ENCODE assay signal across 20 cellular contexts in genomic region chr2:160156084-160156483, GRCh38. TPM values are rescaled to one million over a fixed set of nuclear protein-coding genes. Genes with fewer than 3 reads are reported as not detected.
DNase-seq lines count a peak whose midpoint lies in the region; ATAC-seq, FAIRE-seq and TF ChIP-seq lines count a peak whose summit lies in the region.
"Had no signal": no experiment of that assay in that cellular context is flagged by ENCODE, and none has a peak within 500 bp of the region (broad histone marks: within the 10 kb centered on the region; RNA-seq: fewer than 3 reads in every experiment).

No MANE protein-coding gene starts in this region.

- peaks cover 0 to 11% of the 10 kb centered on the region in 2 experiments; a peak in 1 of 5 replicates for H3K27me3 ChIP-seq in HepG2 (ENCODE audit: control insufficient read depth in 1 of 2, insufficient read depth in 2 of 2, low read length in 2 of 2)
- H3K27me3 ChIP-seq: pancreas, SJCRH30 had no signal

- no peak overlapping the region for H3K9ac ChIP-seq in HepG2 (ENCODE audit: insufficient read depth, low read depth, low read length)

- no peak for FAIRE-seq in A549 (lab: Jason Lieb, UNC)
- FAIRE-seq in HepG2 (lab: Jason Lieb, UNC), result no peak
- FAIRE-seq in urothelium cell line (lab: Jason Lieb, UNC), result no peak
- FAIRE-seq: pancreas had no signal

- BruUV-seq in HepG2 (replicated peaks; lab: Mats Ljungman, UMichigan), result no TSS peak

- no peak overlapping the region for H3K4me3 Mint-ChIP-seq in activated naive CD4-positive, alpha-beta T cell treated with anti-CD3 and anti-CD28 coated beads for 36 hours
- H3K4me3 Mint-ChIP-seq: activated naive CD4-positive, alpha-beta T cell treated with anti-CD3 and anti-CD28 coated beads, Interleukin-2, amount 10 ng/mL, durations not matched to agents 7 days and 5 days; CD4-positive, alpha-beta T cell; stimulated activated naive B cell treated with anti-CD40 and anti-IgM and Interleukin-4, amounts not matched to agents 10 μg/mL and 1 μg/mL and 100 μg/mL, for 72 hours had no signal

- TF ChIP-seq POLR2A in A549 (IDR thresholded peaks at IDR 0.05; ENCODE audit: low read length), result no peak
- no peak for TF ChIP-seq POLR2A in HepG2 (IDR thresholded peaks at IDR 0.05; ENCODE audit: insufficient read depth in 1 of 2, low read depth in 2 of 2, low read length in 2 of 2)

- H3K9me3 ChIP-seq in A549, result no peaks in the 10 kb centered on the region
- no peaks in the 10 kb centered on the region for H3K9me3 ChIP-seq in HepG2 (ENCODE audit: low read length)
- H3K9me3 ChIP-seq: pancreas, SJCRH30 had no signal

- peak; percentile 39 to 64; a peak in 2 of 5 replicates for TF ChIP-seq RAD21 in A549 (conservative IDR thresholded peaks at IDR 0.05 in 1 of 2, IDR thresholded peaks at IDR 0.05 in 1 of 2)
- no peak for TF ChIP-seq RAD21 in HepG2 (CRISPR knock-in tag; IDR thresholded peaks at IDR 0.05)

- H3K4me1 ChIP-seq in A549 (peaks cover 13% of the 10 kb centered on the region), HepG2 (ENCODE audit: insufficient read depth, low read length) (no peaks in the 10 kb centered on the region)
- H3K4me1 ChIP-seq: SJCRH30 had no signal

- no peak overlapping the region for H2AFZ ChIP-seq in HepG2 (ENCODE audit: low read length)

- CTCF ChIA-PET in A549 (lab: Yijun Ruan, JAX) (interaction anchor here (1.1 to 1.9 kb wide), 5 partner anchors 9 to 838 kb away, joined by 3 to 5 read pairs (median 4); no protein-coding TSS in a partner anchor), HepG2 (lab: Yijun Ruan, JAX; ENCODE audit: low intra/inter-chr PET ratio, low total read pairs) (no interaction called here)
- CTCF ChIA-PET in activated naive CD4-positive, alpha-beta T cell treated with anti-CD3 and anti-CD28 coated beads for 36 hours (lab: Charles Lee), result no interaction called here

- peak; percentile 47 to 84; a peak in 3 of 6 replicates for ATAC-seq in A549
- ATAC-seq in HepG2, result no peak; the same call in 2 of the 3 replicates
- ATAC-seq in HG03097 (IDR thresholded peaks at IDR 0.05; ENCODE audit: low FRiP score, unreplicated experiment), result no peak
- ATAC-seq: stimulated activated naive B cell treated with anti-CD40 and anti-IgM and Interleukin-4, amounts not matched to agents 10 μg/mL and 1 μg/mL and 100 μg/mL, for 72 hours had no signal

- DNase-seq in A549 (ENCODE audit: low read depth in 1 of 2, low spot score in 1 of 2) (peak; percentile 5 to 43), LHCN-M2 (ENCODE audit: low read depth) (peak; percentile 9), cardiac fibroblast (ENCODE audit: low read depth in 2 of 2) (peak in 1 of 2 donors; percentile 61), HepG2 (ENCODE audit: low spot score) (no peak), urothelium cell line (ENCODE audit: low spot score) (no peak), GM10266 (ENCODE audit: extremely low spot score) (no peak)
- no peak for DNase-seq in activated naive CD4-positive, alpha-beta T cell treated with anti-CD3 and anti-CD28 coated beads for 36 hours
- DNase-seq: ACHN; activated CD4-positive, alpha-beta T cell treated with anti-CD3 and anti-CD28 coated beads for 48 hours; activated naive CD4-positive, alpha-beta T cell treated with anti-CD3 and anti-CD28 coated beads, Interleukin-2, amount 10 ng/mL, durations not matched to agents 7 days and 5 days; activated T-cell treated with anti-CD3 and anti-CD28 coated beads for 4 hours; CD4-positive, alpha-beta T cell; hypothalamus; NCI-H187; NCI-H510A; pancreas; stimulated activated naive B cell treated with anti-CD40 and anti-IgM and Interleukin-4, amounts not matched to agents 10 μg/mL and 1 μg/mL and 100 μg/mL, for 72 hours; T-helper 9 cell had no signal

- H3K36me3 Mint-ChIP-seq in activated naive CD4-positive, alpha-beta T cell treated with anti-CD3 and anti-CD28 coated beads for 36 hours (ENCODE audit: low read depth), result no peaks in the 10 kb centered on the region
- H3K36me3 Mint-ChIP-seq: activated naive CD4-positive, alpha-beta T cell treated with anti-CD3 and anti-CD28 coated beads, Interleukin-2, amount 10 ng/mL, durations not matched to agents 7 days and 5 days; stimulated activated naive B cell treated with anti-CD40 and anti-IgM and Interleukin-4, amounts not matched to agents 10 μg/mL and 1 μg/mL and 100 μg/mL, for 72 hours had no signal

- H3K27ac ChIP-seq in A549, result peak overlapping the region; percentile 18 to 40; a peak in 4 of 6 replicates
- H3K27ac ChIP-seq in HepG2 (ENCODE audit: extremely low read length, insufficient read depth, low read length), result no peak overlapping the region
- H3K27ac ChIP-seq: pancreas, SJCRH30 had no signal

- H3K4me2 ChIP-seq in A549 (no peak overlapping the region), HepG2 (ENCODE audit: low read depth, low read length) (no peak overlapping the region)

- intact Hi-C loops in HepG2 (cut with micrococcal nuclease; ENCODE audit: unreplicated experiment), result no loop called here
- intact Hi-C loops in activated naive CD4-positive, alpha-beta T cell treated with anti-CD3 and anti-CD28 coated beads for 36 hours (cut with micrococcal nuclease), result no loop called here

- POLR2A ChIA-PET in A549 (lab: Yijun Ruan, JAX), result no interaction called here
- POLR2A ChIA-PET in HepG2 (lab: Yijun Ruan, JAX), result no interaction called here

- no peaks in the 10 kb centered on the region for H3K4me1 Mint-ChIP-seq in activated naive CD4-positive, alpha-beta T cell treated with anti-CD3 and anti-CD28 coated beads for 36 hours (ENCODE audit: low read depth)
- H3K4me1 Mint-ChIP-seq: activated naive CD4-positive, alpha-beta T cell treated with anti-CD3 and anti-CD28 coated beads, Interleukin-2, amount 10 ng/mL, durations not matched to agents 7 days and 5 days; stimulated activated naive B cell treated with anti-CD40 and anti-IgM and Interleukin-4, amounts not matched to agents 10 μg/mL and 1 μg/mL and 100 μg/mL, for 72 hours had no signal

- WGBS in A549 (ENCODE audit: missing lambda C conversion rate), result 93% methylated on average over 4 of the region's 4 CpGs
- WGBS in HepG2 (ENCODE audit: low lambda C conversion rate), result 14% methylated on average over 4 of the region's 4 CpGs

- in situ Hi-C loops in HepG2 (cut with HindIII; ENCODE audit: extremely low pct_ligation_motif_present, low pct_unique_long_range_greater_than_20kb), result no loop called here

- no peaks in the 10 kb centered on the region for H4K20me1 ChIP-seq in HepG2 (ENCODE audit: insufficient read depth, low read length)

- peaks cover 3% of the 10 kb centered on the region for H3K9me3 Mint-ChIP-seq in activated naive CD4-positive, alpha-beta T cell treated with anti-CD3 and anti-CD28 coated beads for 36 hours
- H3K9me3 Mint-ChIP-seq: activated naive CD4-positive, alpha-beta T cell treated with anti-CD3 and anti-CD28 coated beads, Interleukin-2, amount 10 ng/mL, durations not matched to agents 7 days and 5 days; CD4-positive, alpha-beta T cell had no signal

- H3K27ac Mint-ChIP-seq in activated naive CD4-positive, alpha-beta T cell treated with anti-CD3 and anti-CD28 coated beads for 36 hours, result no peak overlapping the region
- H3K27ac Mint-ChIP-seq: activated naive CD4-positive, alpha-beta T cell treated with anti-CD3 and anti-CD28 coated beads, Interleukin-2, amount 10 ng/mL, durations not matched to agents 7 days and 5 days; CD4-positive, alpha-beta T cell; stimulated activated naive B cell treated with anti-CD40 and anti-IgM and Interleukin-4, amounts not matched to agents 10 μg/mL and 1 μg/mL and 100 μg/mL, for 72 hours had no signal

- TF ChIP-seq EP300 in A549 (IDR thresholded peaks at IDR 0.05), result no peak
- no peak for TF ChIP-seq EP300 in HepG2 (IDR thresholded peaks at IDR 0.05; ENCODE audit: low read depth in 2 of 2, low read length in 2 of 2)
- TF ChIP-seq EP300 in HepG2 (CRISPR knock-in tag; IDR thresholded peaks at IDR 0.05; ENCODE audit: borderline replicate concordance), result no peak

- H3K27me3 Mint-ChIP-seq in activated naive CD4-positive, alpha-beta T cell treated with anti-CD3 and anti-CD28 coated beads for 36 hours (ENCODE audit: low read depth), result peaks cover 2% of the 10 kb centered on the region
- H3K27me3 Mint-ChIP-seq: activated naive CD4-positive, alpha-beta T cell treated with anti-CD3 and anti-CD28 coated beads, Interleukin-2, amount 10 ng/mL, durations not matched to agents 7 days and 5 days; CD4-positive, alpha-beta T cell had no signal

- TF ChIP-seq CTCF in A549 (IDR thresholded peaks at IDR 0.05) (peak; percentile 21; the same call in 1 of the 3 replicates), cardiac fibroblast (IDR thresholded peaks at IDR 0.05; ENCODE audit: low read depth, low read length) (peak; percentile 10), HepG2 (CRISPR knock-in tag; IDR thresholded peaks at IDR 0.05) (0 out of 2 replicates have a peak, but pooled peaks have one; percentile 11), GM10266 (IDR thresholded peaks at IDR 0.05; ENCODE audit: control insufficient read depth, insufficient read depth, low read depth, missing control alignments) (no peak)

- H3K4me3 ChIP-seq in A549 (no peak overlapping the region), cardiac fibroblast (replicated peaks in 1 of 2; ENCODE audit: low read depth in 2 of 2, low read length in 2 of 2) (no peak overlapping the region), HepG2 (replicated peaks in 1 of 3; ENCODE audit: insufficient read depth in 1 of 3, low read depth in 2 of 3, low read length in 3 of 3) (no peak overlapping the region)
- H3K4me3 ChIP-seq: pancreas, SJCRH30 had no signal

- no peaks in the 10 kb centered on the region for H3K79me2 ChIP-seq in HepG2 (ENCODE audit: insufficient read depth, low read length)

- H3K36me3 ChIP-seq in HepG2 (replicated peaks in 1 of 2; ENCODE audit: control insufficient read depth in 1 of 2, insufficient read depth in 2 of 2, low read length in 2 of 2), result no peaks in the 10 kb centered on the region
- H3K36me3 ChIP-seq: pancreas, SJCRH30 had no signal

RNA-seq across cellular contexts. Expression of gene ITGB6, which starts 44.0 kb away (rescaled TPM):
- polyA plus RNA-seq in A549 (2011; rRNA removed) (4.8 and 5.0 TPM in 2 replicates), A549 (2017; fragmentation: RNase III; extraction: RNeasy Plus Mini Kit Qiagen cat#74134 plus additional on column Dnase treatment) (4.1 to 4.8 TPM (median 4.2 TPM) in 3 replicates), HepG2 (2011; rRNA removed) (not detected in 2 replicates)
- 1.5 and 1.9 TPM in 2 replicates for polyA plus RNA-seq in A549 (2012; cell fraction: cytosol; rRNA removed)
- 4.0 and 5.1 TPM in 2 replicates for polyA plus RNA-seq in A549 (2012; cell fraction: nucleus; rRNA removed)
- polyA minus RNA-seq in A549 (2011; rRNA and poly(A)+ RNA removed), result 4.1 and 4.5 TPM in 2 replicates
- total RNA-seq in LHCN-M2 (2014; rRNA removed) (11.6 and 15.2 TPM in 2 replicates), HepG2 (2016; rRNA removed; fragmentation: Illumina TruSeq; extraction: Trizol) (not detected in 2 replicates)
- 1.8 TPM for polyA plus RNA-seq in LHCN-M2 (2012)
- total RNA-seq in HepG2 (2016; cell fraction: cytosol; rRNA removed; fragmentation: Illumina TruSeq; extraction: Trizol; ENCODE audit: low read depth), result not detected in 2 replicates
- not detected in 2 replicates for total RNA-seq in HepG2 (2016; cell fraction: insoluble cytoplasmic fraction; rRNA removed; fragmentation: Illumina TruSeq; extraction: Trizol)
- total RNA-seq in HepG2 (2016; cell fraction: membrane; rRNA removed; fragmentation: Illumina TruSeq; extraction: Trizol), result not detected in 2 replicates
- total RNA-seq in HepG2 (2016; cell fraction: nucleus; rRNA removed; fragmentation: Illumina TruSeq; extraction: Trizol), result not detected in 2 replicates
- polyA plus RNA-seq in HepG2 (2011; cell fraction: cytosol; rRNA removed), result not detected in 2 replicates
- not detected in 2 replicates for polyA plus RNA-seq in HepG2 (2011; cell fraction: nucleus; rRNA removed)
- not detected in 2 replicates for polyA plus RNA-seq in HepG2 (2012)
- polyA plus RNA-seq in HepG2 (2016; cell fraction: cytosol; fragmentation: Illumina TruSeq; extraction: Trizol; ENCODE audit: low read depth), result not detected in 2 replicates
- polyA plus RNA-seq in HepG2 (2016; cell fraction: insoluble cytoplasmic fraction; fragmentation: Illumina TruSeq; extraction: Trizol; ENCODE audit: low read depth), result not detected in 2 replicates
- not detected in 2 replicates for polyA plus RNA-seq in HepG2 (2016; cell fraction: membrane; fragmentation: Illumina TruSeq; extraction: Trizol; ENCODE audit: low read depth)
- not detected in 2 replicates for polyA plus RNA-seq in HepG2 (2016; cell fraction: nucleus; fragmentation: Illumina TruSeq; extraction: Trizol; ENCODE audit: insufficient read depth, low read depth)
- 0.26 TPM in 1 of 2 replicates, not detected in the other for polyA minus RNA-seq in HepG2 (2011; rRNA and poly(A)+ RNA removed; ENCODE audit: low replicate concordance)
- polyA minus RNA-seq in HepG2 (2011; cell fraction: cytosol; rRNA and poly(A)+ RNA removed), result not detected in 2 replicates
- not detected in 2 replicates for polyA minus RNA-seq in HepG2 (2011; cell fraction: nucleus; rRNA and poly(A)+ RNA removed)
- not detected for total RNA-seq in activated naive CD4-positive, alpha-beta T cell treated with anti-CD3 and anti-CD28 coated beads for 36 hours
- total RNA-seq: CD4-positive, alpha-beta T cell had no signal

Comparison
In these comparisons a context has a peak if more than half of its experiments do, and no peak if none do; other contexts are left out.
1. ATAC-seq: peak in A549 (2 of 2); none in HepG2 (single experiment) and HG03097 (single experiment).
2. DNase-seq: peak in A549 (2 of 2) and LHCN-M2 (single experiment); none in HepG2 (single experiment), urothelium cell line (single experiment), GM10266 (single experiment) and activated naive CD4-positive, alpha-beta T cell treated with anti-CD3 and anti-CD28 coated beads for 36 hours (single experiment).
3. RNA of gene ITGB6, which starts 44.0 kb away (total RNA-seq): 11.6 to 15.2 TPM in LHCN-M2; not detected in HepG2 and not detected in activated naive CD4-positive, alpha-beta T cell treated with anti-CD3 and anti-CD28 coated beads for 36 hours; every median in the first group is over 10 times any median in the second.
4. Of the 38 proteins assayed by ChIP-seq in both HepG2 and A549: peak only in HepG2: none; only in A549: RAD21 and SMC3; in both: CTCF; in neither: 35.